In genomic region chr16:30760577-30761426, GRCh38 we compare ENCODE assay signal across 8 cellular contexts. TPM values are rescaled to one million over a fixed set of nuclear protein-coding genes. Genes with fewer than 3 reads are reported as not detected.
DNase-seq lines count a peak whose midpoint lies in the region; ATAC-seq, FAIRE-seq and TF ChIP-seq lines count a peak whose summit lies in the region.

No MANE protein-coding gene starts in this region.

- H3K27me3 Mint-ChIP-seq in Caco-2 (ENCODE audit: insufficient read depth, unreplicated experiment) = no peaks in the 10 kb centered on the region

- H3K36me3 Mint-ChIP-seq in Caco-2 (ENCODE audit: insufficient read depth, unreplicated experiment) = peaks cover 66% of the 10 kb centered on the region

- H3K27me3 ChIP-seq in Caco-2 (replicated peaks; ENCODE audit: control insufficient read depth, insufficient read depth, low read length) (no peaks in the 10 kb centered on the region), NT2/D1 (ENCODE audit: insufficient read depth, insufficient read length) (no peaks in the 10 kb centered on the region), endothelial cell of umbilical vein (ENCODE audit: control insufficient read depth in 2 of 2, insufficient read depth in 2 of 2, low read length in 2 of 2) (no peaks in the 10 kb centered on the region), neutrophil (no peaks in the 10 kb centered on the region)

- H3K9me1 ChIP-seq in endothelial cell of umbilical vein (replicated peaks; ENCODE audit: control insufficient read depth, extremely low read depth, insufficient read depth, low read length) = no peaks in the 10 kb centered on the region

- POLR2A ChIA-PET in Caco-2 (lab: Charles Lee) = interaction anchor here (0.6 to 1.1 kb wide), 2 partner anchors 12 to 43 kb away, joined by 4 read pairs; partner anchors contain the start of gene PHKG2
- POLR2A ChIA-PET in endothelial cell of umbilical vein (lab: Charles Lee) = no interaction called here

- BruUV-seq in Caco-2 (replicated peaks; lab: Mats Ljungman, UMichigan) (TSS peak; percentile 33), endothelial cell of umbilical vein (replicated peaks; lab: Mats Ljungman, UMichigan) (TSS peak; percentile 44)

- no peak for ATAC-seq in HG03378 (IDR thresholded peaks at IDR 0.05; ENCODE audit: unreplicated experiment)

- TF ChIP-seq CTCF in Caco-2 (IDR thresholded peaks at IDR 0.05; ENCODE audit: insufficient read depth in 1 of 2, low read depth in 1 of 2, low read length in 1 of 2, severe bottlenecking in 1 of 2, unreplicated experiment in 1 of 2) (no peak), endothelial cell of umbilical vein (IDR thresholded peaks at IDR 0.05; ENCODE audit: extremely low read depth in 1 of 2, insufficient read depth in 1 of 2, low read depth in 1 of 2, low read length in 2 of 2) (no peak), neutrophil (IDR thresholded peaks at IDR 0.05) (no peak)

- H4K20me1 ChIP-seq in endothelial cell of umbilical vein (replicated peaks; ENCODE audit: control insufficient read depth, extremely low read depth, insufficient read depth, low read length) = no peaks in the 10 kb centered on the region

- CTCF ChIA-PET in Caco-2 (lab: Charles Lee) (no interaction called here), endothelial cell of umbilical vein (lab: Charles Lee) (interaction anchor here (0.5 to 1.3 kb wide), 3 partner anchors 8 to 110 kb away, joined by 3 to 4 read pairs (median 3); no protein-coding TSS in a partner anchor)

- no peak for TF ChIP-seq POLR2A in endothelial cell of umbilical vein (IDR thresholded peaks at IDR 0.05; ENCODE audit: low read depth, low read length)
- TF ChIP-seq POLR2A in erythroblast (IDR thresholded peaks at IDR 0.05; ENCODE audit: low read length) = no peak

- peak overlapping the region; percentile 92 for H3K9ac ChIP-seq in NT2/D1 (ENCODE audit: insufficient read length, low read depth)
- H3K9ac ChIP-seq in endothelial cell of umbilical vein (replicated peaks; ENCODE audit: extremely low read depth, insufficient read depth, low read length) = peak overlapping the region; percentile 3

- H3K27ac Mint-ChIP-seq in Caco-2 (ENCODE audit: unreplicated experiment) = peak overlapping the region; percentile 73

- DNase-seq in Caco-2 = no peak
- no peak for DNase-seq in NT2/D1 (ENCODE audit: low read depth, low spot score)
- no peak for DNase-seq in endothelial cell of umbilical vein (ENCODE audit: low read depth, low spot score)
- DNase-seq in NCI-H1105 (lab: John Stamatoyannopoulos, UW) = no peak
- no peak for DNase-seq in NCI-H2196 treated with DMSO at 0.1 percent for 48 hours (lab: John Stamatoyannopoulos, UW; ENCODE audit: unreplicated experiment)
- DNase-seq in erythroblast (lab: John Stamatoyannopoulos, UW) = no peak

- H3K79me2 ChIP-seq in endothelial cell of umbilical vein (ENCODE audit: control insufficient read depth, insufficient read depth, low read length) = peaks cover 22% of the 10 kb centered on the region

- H3K4me1 ChIP-seq in Caco-2 = peaks cover 15% of the 10 kb centered on the region; the same call in 1 of the 2 replicates
- H3K4me1 ChIP-seq in NT2/D1 (ENCODE audit: insufficient read depth, insufficient read length) = peaks cover 10% of the 10 kb centered on the region
- peaks cover 15% of the 10 kb centered on the region for H3K4me1 ChIP-seq in endothelial cell of umbilical vein (ENCODE audit: control insufficient read depth, extremely low read depth, insufficient read depth, low read length)
- peaks cover 58 to 59% of the 10 kb centered on the region in 2 experiments for H3K4me1 ChIP-seq in neutrophil (ENCODE audit: control insufficient read depth in 1 of 2, insufficient read depth in 1 of 2, low read depth in 1 of 2, low read length in 1 of 2)

- H3K4me3 Mint-ChIP-seq in Caco-2 (ENCODE audit: unreplicated experiment) = peak overlapping the region; percentile 87

- H3K27ac ChIP-seq in endothelial cell of umbilical vein (ENCODE audit: insufficient read depth, low read depth, low read length) (peak overlapping the region; percentile 30), neutrophil (peak overlapping the region; percentile 99)

- peak overlapping the region; percentile 84 for H3K4me3 ChIP-seq in Caco-2 (ENCODE audit: low read depth, low read length)
- H3K4me3 ChIP-seq in NT2/D1 (ENCODE audit: insufficient read length, low read depth) = peak overlapping the region; percentile 95
- peak overlapping the region; percentile 2 to 75 (median 43) for H3K4me3 ChIP-seq in endothelial cell of umbilical vein (replicated peaks in 1 of 3; ENCODE audit: insufficient read depth in 1 of 3, low read depth in 1 of 3, low read length in 3 of 3)
- peak overlapping the region; percentile 90 to 95 for H3K4me3 ChIP-seq in neutrophil (ENCODE audit: low read depth in 1 of 2, low read length in 1 of 2)

- dilution Hi-C loops in endothelial cell of umbilical vein (cut with MboI; ENCODE audit: extremely low pct_ligation_motif_present, low sequenced_read_pairs) = no loop called here

- peak overlapping the region; percentile 67 for H3K4me2 ChIP-seq in endothelial cell of umbilical vein (ENCODE audit: insufficient read depth, low read length)

- H3K9me3 Mint-ChIP-seq in Caco-2 (ENCODE audit: unreplicated experiment) = no peaks in the 10 kb centered on the region

- intact Hi-C loops in Caco-2 (cut with micrococcal nuclease; ENCODE audit: unreplicated experiment) (no loop called here), endothelial cell of umbilical vein (cut with micrococcal nuclease) (loop anchor here (5.0 kb wide), 1 partner anchor 161 kb away; the partner anchor contains the start of gene FBXL19)

- peak overlapping the region; percentile 58 for H2AFZ ChIP-seq in endothelial cell of umbilical vein (ENCODE audit: low read depth, low read length)

- no peak for FAIRE-seq in endothelial cell of umbilical vein (lab: Jason Lieb, UNC)

- H3K4me1 Mint-ChIP-seq in Caco-2 (ENCODE audit: low read depth, unreplicated experiment) = peaks cover 4% of the 10 kb centered on the region

- H3K9me3 ChIP-seq in Caco-2 (no peaks in the 10 kb centered on the region), NT2/D1 (ENCODE audit: insufficient read depth, low read length) (no peaks in the 10 kb centered on the region), endothelial cell of umbilical vein (replicated peaks; ENCODE audit: control insufficient read depth, insufficient read depth, low read length) (no peaks in the 10 kb centered on the region), neutrophil (no peaks in the 10 kb centered on the region)

- peaks cover 8% of the 10 kb centered on the region for H3K36me3 ChIP-seq in Caco-2 (ENCODE audit: control insufficient read depth, insufficient read depth, low read length)
- H3K36me3 ChIP-seq in NT2/D1 (ENCODE audit: insufficient read depth, insufficient read length, low read length) = peaks cover 77% of the 10 kb centered on the region
- peaks cover 11 to 24% of the 10 kb centered on the region in 2 experiments for H3K36me3 ChIP-seq in endothelial cell of umbilical vein (ENCODE audit: control insufficient read depth in 2 of 2, extremely low read depth in 1 of 2, insufficient read depth in 2 of 2, low read length in 2 of 2)
- peaks cover 48% of the 10 kb centered on the region for H3K36me3 ChIP-seq in neutrophil

TF ChIP-seq in endothelial cell of umbilical vein, 7 proteins besides CTCF, POLR2A, EP300 and RAD21 (continues in another document):
- TF ChIP-seq MYC (IDR thresholded peaks at IDR 0.05; ENCODE audit: low read depth, low read length) (no peak), GATA2 (IDR thresholded peaks at IDR 0.05; ENCODE audit: insufficient read depth, insufficient read length, low read depth, low read length) (no peak)

RNA-seq across cellular contexts. Expression of gene CFAP119, which starts 1.1 kb away (rescaled TPM):
- 4.0 and 4.5 TPM in 2 replicates for total RNA-seq in Caco-2 (2022)
- total RNA-seq in endothelial cell of umbilical vein = 6.5 and 7.2 TPM in 2 replicates
- 9.5 and 13.7 TPM in 2 replicates for polyA plus RNA-seq in endothelial cell of umbilical vein
- polyA plus RNA-seq in endothelial cell of umbilical vein (2011; cell fraction: cytosol; rRNA removed) = 5.4 and 7.2 TPM in 2 replicates
- 45.2 and 58.3 TPM in 2 replicates for polyA plus RNA-seq in endothelial cell of umbilical vein (2011; cell fraction: nucleus; rRNA removed)
- 3.8 and 4.3 TPM in 2 replicates for polyA plus RNA-seq in endothelial cell of umbilical vein (2012)
- polyA minus RNA-seq in endothelial cell of umbilical vein = 2.6 and 3.1 TPM in 2 replicates
- 8.9 TPM for polyA minus RNA-seq in endothelial cell of umbilical vein (2011; cell fraction: cytosol; rRNA and poly(A)+ RNA removed)
- polyA minus RNA-seq in endothelial cell of umbilical vein (2011; cell fraction: nucleus; rRNA and poly(A)+ RNA removed) = 3.7 and 6.4 TPM in 2 replicates

RNA-seq across cellular contexts. Expression of gene RNF40, which starts 1.3 kb away (rescaled TPM):
- total RNA-seq in Caco-2 (2022) (94.0 and 97.6 TPM in 2 replicates), endothelial cell of umbilical vein (97.0 and 102 TPM in 2 replicates)
- 60.5 and 67.6 TPM in 2 replicates for polyA plus RNA-seq in endothelial cell of umbilical vein
- 60.2 and 66.2 TPM in 2 replicates for polyA plus RNA-seq in endothelial cell of umbilical vein (2011; cell fraction: cytosol; rRNA removed)
- 134 and 176 TPM in 2 replicates for polyA plus RNA-seq in endothelial cell of umbilical vein (2011; cell fraction: nucleus; rRNA removed)
- 66.5 and 76.5 TPM in 2 replicates for polyA plus RNA-seq in endothelial cell of umbilical vein (2012)
- polyA minus RNA-seq in endothelial cell of umbilical vein = 110 and 121 TPM in 2 replicates
- polyA minus RNA-seq in endothelial cell of umbilical vein (2011; cell fraction: cytosol; rRNA and poly(A)+ RNA removed) = 57.5 TPM
- polyA minus RNA-seq in endothelial cell of umbilical vein (2011; cell fraction: nucleus; rRNA and poly(A)+ RNA removed) = 50.0 and 55.9 TPM in 2 replicates

RNA-seq across cellular contexts. Expression of gene PHKG2, which starts 12.6 kb away (rescaled TPM):
- total RNA-seq in Caco-2 (2022) = 40.8 and 48.6 TPM in 2 replicates
- total RNA-seq in endothelial cell of umbilical vein = 33.0 and 34.1 TPM in 2 replicates
- 48.8 and 55.4 TPM in 2 replicates for polyA plus RNA-seq in endothelial cell of umbilical vein
- 24.1 and 26.9 TPM in 2 replicates for polyA plus RNA-seq in endothelial cell of umbilical vein (2011; cell fraction: cytosol; rRNA removed)
- polyA plus RNA-seq in endothelial cell of umbilical vein (2011; cell fraction: nucleus; rRNA removed) = 135 and 139 TPM in 2 replicates
- 22.1 and 27.3 TPM in 2 replicates for polyA plus RNA-seq in endothelial cell of umbilical vein (2012)
- polyA minus RNA-seq in endothelial cell of umbilical vein = 36.8 and 40.1 TPM in 2 replicates
- polyA minus RNA-seq in endothelial cell of umbilical vein (2011; cell fraction: cytosol; rRNA and poly(A)+ RNA removed) = 16.7 TPM
- 35.1 and 43.3 TPM in 2 replicates for polyA minus RNA-seq in endothelial cell of umbilical vein (2011; cell fraction: nucleus; rRNA and poly(A)+ RNA removed)

RNA-seq across cellular contexts. Expression of gene ZNF629, which starts 26.2 kb away (rescaled TPM):
- total RNA-seq in Caco-2 (2022) = 18.9 and 20.6 TPM in 2 replicates
- total RNA-seq in endothelial cell of umbilical vein = 11.2 and 11.7 TPM in 2 replicates
- 5.2 and 5.6 TPM in 2 replicates for polyA plus RNA-seq in endothelial cell of umbilical vein
- 4.5 and 4.7 TPM in 2 replicates for polyA plus RNA-seq in endothelial cell of umbilical vein (2011; cell fraction: cytosol; rRNA removed)
- polyA plus RNA-seq in endothelial cell of umbilical vein (2011; cell fraction: nucleus; rRNA removed) = 7.8 and 8.0 TPM in 2 replicates
- polyA plus RNA-seq in endothelial cell of umbilical vein (2012) = 7.8 and 9.0 TPM in 2 replicates
- polyA minus RNA-seq in endothelial cell of umbilical vein = 6.0 and 6.6 TPM in 2 replicates
- polyA minus RNA-seq in endothelial cell of umbilical vein (2011; cell fraction: cytosol; rRNA and poly(A)+ RNA removed) = 7.5 TPM
- polyA minus RNA-seq in endothelial cell of umbilical vein (2011; cell fraction: nucleus; rRNA and poly(A)+ RNA removed) = 5.1 and 7.2 TPM in 2 replicates

Comparison
In these comparisons a context has a peak if more than half of its experiments do, and no peak if none do; other contexts are left out.
1. H3K4me3 ChIP-seq: peak in every context shown above with its lines; median percentile 95 in NT2/D1; 92 in neutrophil; 84 in Caco-2; 43 in endothelial cell of umbilical vein.